In the genomic region with DNA sequence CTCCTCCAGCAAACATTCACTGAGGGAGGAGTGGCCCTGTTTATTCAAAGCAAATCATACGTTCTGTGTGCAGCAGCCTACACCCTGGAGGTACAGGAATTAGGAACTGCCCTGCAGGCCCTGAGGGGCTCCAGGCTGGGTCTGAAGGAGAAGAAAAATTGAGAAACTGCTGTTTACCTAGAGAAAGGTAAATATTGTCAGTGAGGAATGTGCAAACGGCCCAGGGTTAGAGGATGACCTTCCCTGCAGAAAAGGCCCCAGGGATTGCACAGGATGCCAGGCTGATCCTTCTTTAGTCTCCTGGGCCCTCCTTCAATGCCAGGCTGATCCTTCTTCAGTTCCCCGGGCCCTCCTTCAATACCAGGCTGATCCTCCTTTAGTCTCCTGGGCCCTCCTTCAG, we compare ENCODE assay signal across 18 cellular contexts. TPM values are rescaled to one million over a fixed set of nuclear protein-coding genes. Genes with fewer than 3 reads are reported as not detected.
DNase-seq lines count a peak whose midpoint lies in the region; TF ChIP-seq lines count a peak whose summit lies in the region.
"Had no signal": no experiment of that assay in that cellular context is flagged by ENCODE, and none has a peak within 500 bp of the region (broad histone marks: within the 10 kb centered on the region; RNA-seq: fewer than 3 reads in every experiment).

No MANE protein-coding gene starts in this region.

- no peak overlapping the region for H3K4me3 ChIP-seq in ectodermal cell (ENCODE audit: insufficient read depth, low read depth, low read length)
- no peak overlapping the region for H3K4me3 ChIP-seq in WERI-Rb-1 (ENCODE audit: low read depth, low read length)
- H3K4me3 ChIP-seq: GM23338, K562 had no signal

- TF ChIP-seq CTCF in MCF 10A (IDR thresholded peaks at IDR 0.05; ENCODE audit: unreplicated experiment) (no peak), mesothelial cell of epicardium (IDR thresholded peaks at IDR 0.05; ENCODE audit: unreplicated experiment) (no peak), WERI-Rb-1 (IDR thresholded peaks at IDR 0.05; ENCODE audit: low read depth, low read length) (no peak), GM20000 (IDR thresholded peaks at IDR 0.05; ENCODE audit: extremely low read depth, missing control alignments) (no peak)

- H3K27ac ChIP-seq in ectodermal cell (ENCODE audit: insufficient read depth, low read depth, low read length, poor library complexity, severe bottlenecking) (peak overlapping the region; percentile 8), WERI-Rb-1 (no peak overlapping the region)

- H3K36me3 ChIP-seq in ectodermal cell (ENCODE audit: control insufficient read depth, insufficient read depth, low read length): no peaks in the 10 kb centered on the region
- H3K36me3 ChIP-seq in WERI-Rb-1: no peaks in the 10 kb centered on the region

- H3K4me1 ChIP-seq in ectodermal cell (ENCODE audit: control insufficient read depth, insufficient read depth, low read length): no peaks in the 10 kb centered on the region

- DNase-seq in T47D (ENCODE audit: low read depth in 1 of 2, low spot score in 1 of 2): peak; percentile 67 to 86
- DNase-seq in MCF 10A (ENCODE audit: unreplicated experiment): no peak
- no peak for DNase-seq in mesothelial cell of epicardium (ENCODE audit: low spot score in 2 of 2, unreplicated experiment in 2 of 2)
- DNase-seq in NCI-H524 (lab: John Stamatoyannopoulos, UW): no peak
- DNase-seq in WERI-Rb-1: no peak
- DNase-seq in GM20000 (ENCODE audit: low spot score): no peak
- DNase-seq: AML-193; CD4-positive, alpha-beta T cell; NCI-H1092; NCI-H1694 treated with DMSO at 0.1 percent for 48 hours; NCI-H446; NCI-H82 had no signal

- H3K4me3 Mint-ChIP-seq in MCF 10A (ENCODE audit: unreplicated experiment): no peak overlapping the region
- no peak overlapping the region for H3K4me3 Mint-ChIP-seq in mesothelial cell of epicardium
- H3K4me3 Mint-ChIP-seq: CD4-positive, alpha-beta T cell; GM23338 had no signal

- in situ Hi-C loops in T47D (cut with HindIII; ENCODE audit: low pct_unique_long_range_greater_than_20kb, low sequenced_read_pairs): no loop called here

- WGBS in ectodermal cell, 2 experiments: 74 to 84% methylated on average over 3 of the region's 3 CpGs

- H3K27me3 Mint-ChIP-seq in MCF 10A (ENCODE audit: insufficient read depth, unreplicated experiment) (no peaks in the 10 kb centered on the region), mesothelial cell of epicardium (ENCODE audit: low read depth) (no peaks in the 10 kb centered on the region)
- H3K27me3 Mint-ChIP-seq: CD4-positive, alpha-beta T cell had no signal

- H3K27ac Mint-ChIP-seq in MCF 10A (ENCODE audit: low read depth, unreplicated experiment): no peak overlapping the region
- peak overlapping the region; percentile 70 for H3K27ac Mint-ChIP-seq in mesothelial cell of epicardium
- H3K27ac Mint-ChIP-seq: CD4-positive, alpha-beta T cell; GM23338 had no signal

- intact Hi-C loops in MCF 10A (cut with micrococcal nuclease): no loop called here

- no TSS peak for BruUV-seq in MCF 10A (replicated peaks; lab: Mats Ljungman, UMichigan)

- CTCF ChIA-PET in MCF 10A (lab: Yijun Ruan, JAX): no interaction called here

- H3K9me3 ChIP-seq in ectodermal cell (ENCODE audit: control insufficient read depth, low read length): no peaks in the 10 kb centered on the region
- no peaks in the 10 kb centered on the region for H3K9me3 ChIP-seq in WERI-Rb-1 (ENCODE audit: severe bottlenecking)

- peaks cover 7% of the 10 kb centered on the region for H3K4me1 Mint-ChIP-seq in MCF 10A (ENCODE audit: insufficient read depth, unreplicated experiment)
- H3K4me1 Mint-ChIP-seq in mesothelial cell of epicardium: peaks cover 19% of the 10 kb centered on the region

- POLR2A ChIA-PET in MCF 10A (lab: Yijun Ruan, JAX): no interaction called here

- no peaks in the 10 kb centered on the region for H3K9me3 Mint-ChIP-seq in MCF 10A (ENCODE audit: unreplicated experiment)
- H3K9me3 Mint-ChIP-seq in mesothelial cell of epicardium: peaks cover 5% of the 10 kb centered on the region
- H3K9me3 Mint-ChIP-seq: CD4-positive, alpha-beta T cell had no signal

- H3K36me3 Mint-ChIP-seq in MCF 10A (ENCODE audit: insufficient read depth, unreplicated experiment): peaks cover under 1% of the 10 kb centered on the region
- H3K36me3 Mint-ChIP-seq in mesothelial cell of epicardium: peaks cover 1% of the 10 kb centered on the region

- H3K27me3 ChIP-seq in ectodermal cell (ENCODE audit: control insufficient read depth, insufficient read depth, low read length, poor library complexity, severe bottlenecking): no peaks in the 10 kb centered on the region
- no peaks in the 10 kb centered on the region for H3K27me3 ChIP-seq in WERI-Rb-1 (ENCODE audit: insufficient read depth, low read depth, severe bottlenecking)

RNA-seq across cellular contexts. Expression of a gene that starts 5.7 kb away (rescaled TPM):
- total RNA-seq in MCF 10A (2022) (not detected in 2 replicates), mesothelial cell of epicardium (0.42 TPM in 1 of 3 replicates, not detected in the others)
- polyA plus RNA-seq in ectodermal cell (2013, experiment 1 of 4): not detected
- not detected for polyA plus RNA-seq in ectodermal cell (2013, experiment 2 of 4)
- polyA plus RNA-seq in ectodermal cell (2013, experiment 3 of 4): not detected
- polyA plus RNA-seq in ectodermal cell (2013, experiment 4 of 4): not detected
- total RNA-seq: CD4-positive, alpha-beta T cell; Daoy; GM23338; K562; RPMI7951 had no signal
- polyA plus RNA-seq: K562 had no signal

RNA-seq across cellular contexts. Expression of a gene that starts 31.1 kb away (rescaled TPM):
- total RNA-seq in MCF 10A (2022) (0.25 and 0.75 TPM in 2 replicates), mesothelial cell of epicardium (0.07 TPM in 1 of 3 replicates, not detected in the others)
- not detected for polyA plus RNA-seq in ectodermal cell (2013, experiment 1 of 4)
- polyA plus RNA-seq in ectodermal cell (2013, experiment 2 of 4): not detected
- polyA plus RNA-seq in ectodermal cell (2013, experiment 3 of 4): not detected
- polyA plus RNA-seq in ectodermal cell (2013, experiment 4 of 4): not detected
- total RNA-seq: CD4-positive, alpha-beta T cell; Daoy; GM23338; HT1080; K562; RPMI7951 had no signal
- polyA plus RNA-seq: GM23338, K562 had no signal

Comparison
In these comparisons a context has a peak if more than half of its experiments do, and no peak if none do; other contexts are left out.
1. DNase-seq: peak in T47D (2 of 2); none in MCF 10A (single experiment), mesothelial cell of epicardium (0 of 2), NCI-H524 (0 of 2), WERI-Rb-1 (single experiment) and GM20000 (single experiment).